Comparison of ENCODE assay signal across 14 cellular contexts in genomic region chr10:84176836-84177474, GRCh38. TPM values are rescaled to one million over a fixed set of nuclear protein-coding genes. Genes with fewer than 3 reads are reported as not detected.
A peak's percentile ranks its signal among the peaks of the same experiment; 100 is the strongest.
DNase-seq lines count a peak whose midpoint lies in the region; ATAC-seq and TF ChIP-seq lines count a peak whose summit lies in the region.
"Had no signal": no experiment of that assay in that cellular context is flagged by ENCODE, and none has a peak within 500 bp of the region (broad histone marks: within the 10 kb centered on the region; RNA-seq: fewer than 3 reads in every experiment).

No MANE protein-coding gene starts in this region.

- peaks cover 5% of the 10 kb centered on the region; the same call in 1 of the 2 replicates for H3F3A ChIP-seq in DOHH2 (ENCODE audit: control insufficient read depth, insufficient read depth)

- peak; percentile 12 for ATAC-seq in activated naive CD8-positive, alpha-beta T cell treated with anti-CD3 and anti-CD28 coated beads, Interleukin-2, amount 10 ng/mL, durations not matched to agents 7 days and 5 days (ENCODE audit: low read depth)
- ATAC-seq in naive thymus-derived CD8-positive, alpha-beta T cell = no peak
- ATAC-seq in HG03097 (IDR thresholded peaks at IDR 0.05; ENCODE audit: low FRiP score, unreplicated experiment) = no peak
- ATAC-seq in stimulated activated naive B cell treated with anti-CD40 and anti-IgM and Interleukin-4, amounts not matched to agents 10 μg/mL and 1 μg/mL and 100 μg/mL, for 72 hours (replicated peaks) = no peak

- DNase-seq in activated naive CD8-positive, alpha-beta T cell treated with anti-CD3 and anti-CD28 coated beads, Interleukin-2, amount 10 ng/mL, durations not matched to agents 7 days and 5 days = no peak
- no peak for DNase-seq in naive thymus-derived CD8-positive, alpha-beta T cell
- no peak for DNase-seq in AG08395 (ENCODE audit: low spot score)
- no peak for DNase-seq in stimulated activated naive B cell treated with anti-CD40 and anti-IgM and Interleukin-4, amounts not matched to agents 10 μg/mL and 1 μg/mL and 100 μg/mL, for 72 hours
- no peak for DNase-seq in activated CD4-positive, CD25-positive, alpha-beta regulatory T cell (lab: John Stamatoyannopoulos, UW)
- DNase-seq: activated CD4-positive, CD25-positive, alpha-beta regulatory T cell treated with anti-CD3 and anti-CD28 coated beads, Interleukin-2, amount 50 U/mL, for 72 hours; SW 1271 had no signal

- H3K4me3 ChIP-seq in BLaER1 = no peak overlapping the region
- H3K4me3 ChIP-seq in DOHH2 (ENCODE audit: low read length) = no peak overlapping the region
- H3K4me3 ChIP-seq: cardiac muscle cell had no signal

- peak overlapping the region; percentile 75 for H3K27ac Mint-ChIP-seq in activated naive CD8-positive, alpha-beta T cell treated with anti-CD3 and anti-CD28 coated beads, Interleukin-2, amount 10 ng/mL, durations not matched to agents 7 days and 5 days
- H3K27ac Mint-ChIP-seq in naive thymus-derived CD8-positive, alpha-beta T cell = peak overlapping the region in 6 of 10 donors; percentile 82 to 93 (median 90)
- no peak overlapping the region for H3K27ac Mint-ChIP-seq in stimulated activated naive B cell treated with anti-CD40 and anti-IgM and Interleukin-4, amounts not matched to agents 10 μg/mL and 1 μg/mL and 100 μg/mL, for 72 hours

- H3K27me3 Mint-ChIP-seq in activated naive CD8-positive, alpha-beta T cell treated with anti-CD3 and anti-CD28 coated beads, Interleukin-2, amount 10 ng/mL, durations not matched to agents 7 days and 5 days = no peaks in the 10 kb centered on the region
- H3K27me3 Mint-ChIP-seq in naive thymus-derived CD8-positive, alpha-beta T cell = no peaks in the 10 kb centered on the region
- H3K27me3 Mint-ChIP-seq in stimulated activated naive B cell treated with anti-CD40 and anti-IgM and Interleukin-4, amounts not matched to agents 10 μg/mL and 1 μg/mL and 100 μg/mL, for 72 hours = no peaks in the 10 kb centered on the region

- H3K36me3 ChIP-seq in BLaER1 (no peaks in the 10 kb centered on the region), DOHH2 (ENCODE audit: control insufficient read depth, low read length) (no peaks in the 10 kb centered on the region)
- H3K36me3 ChIP-seq: cardiac muscle cell had no signal

- H3K9me3 Mint-ChIP-seq in activated naive CD8-positive, alpha-beta T cell treated with anti-CD3 and anti-CD28 coated beads, Interleukin-2, amount 10 ng/mL, durations not matched to agents 7 days and 5 days = no peaks in the 10 kb centered on the region
- no peaks in the 10 kb centered on the region for H3K9me3 Mint-ChIP-seq in naive thymus-derived CD8-positive, alpha-beta T cell
- H3K9me3 Mint-ChIP-seq in stimulated activated naive B cell treated with anti-CD40 and anti-IgM and Interleukin-4, amounts not matched to agents 10 μg/mL and 1 μg/mL and 100 μg/mL, for 72 hours = no peaks in the 10 kb centered on the region

- TF ChIP-seq CTCF in DOHH2 (IDR thresholded peaks at IDR 0.05; ENCODE audit: low read depth, low read length, poor library complexity, severe bottlenecking) = no peak

- H3K4me3 Mint-ChIP-seq in activated naive CD8-positive, alpha-beta T cell treated with anti-CD3 and anti-CD28 coated beads, Interleukin-2, amount 10 ng/mL, durations not matched to agents 7 days and 5 days = no peak overlapping the region
- H3K4me3 Mint-ChIP-seq in naive thymus-derived CD8-positive, alpha-beta T cell = peak overlapping the region in 7 of 10 donors; percentile 33 to 81 (median 57)
- no peak overlapping the region for H3K4me3 Mint-ChIP-seq in stimulated activated naive B cell treated with anti-CD40 and anti-IgM and Interleukin-4, amounts not matched to agents 10 μg/mL and 1 μg/mL and 100 μg/mL, for 72 hours

- H3K79me2 ChIP-seq in DOHH2 (ENCODE audit: control insufficient read depth, low read length) = no peaks in the 10 kb centered on the region

- peaks cover 35% of the 10 kb centered on the region for H3K4me1 ChIP-seq in BLaER1
- peaks cover 49% of the 10 kb centered on the region for H3K4me1 ChIP-seq in DOHH2 (ENCODE audit: control insufficient read depth, low read length)

- peaks cover 14% of the 10 kb centered on the region for H3K9me3 ChIP-seq in BLaER1
- no peaks in the 10 kb centered on the region for H3K9me3 ChIP-seq in DOHH2 (ENCODE audit: control insufficient read depth, insufficient read depth, low read length)

- peaks cover 4% of the 10 kb centered on the region for H3K4me1 Mint-ChIP-seq in activated naive CD8-positive, alpha-beta T cell treated with anti-CD3 and anti-CD28 coated beads, Interleukin-2, amount 10 ng/mL, durations not matched to agents 7 days and 5 days
- H3K4me1 Mint-ChIP-seq in naive thymus-derived CD8-positive, alpha-beta T cell = peaks cover 0 to 10% (median 3%) of the 10 kb centered on the region in 4 donors
- H3K4me1 Mint-ChIP-seq in stimulated activated naive B cell treated with anti-CD40 and anti-IgM and Interleukin-4, amounts not matched to agents 10 μg/mL and 1 μg/mL and 100 μg/mL, for 72 hours = peaks cover 18 to 19% of the 10 kb centered on the region in 2 donors

- peak overlapping the region; percentile 59 for H3K4me2 ChIP-seq in BLaER1
- H3K4me2 ChIP-seq in DOHH2 (ENCODE audit: low read length) = peak overlapping the region; percentile 87; the same call in 1 of the 2 replicates

- no peak overlapping the region for H3K9ac ChIP-seq in BLaER1

- POLR2A ChIA-PET in activated naive CD8-positive, alpha-beta T cell treated with anti-CD3 and anti-CD28 coated beads, Interleukin-2, amount 10 ng/mL, durations not matched to agents 7 days and 5 days (lab: Charles Lee) = interaction anchor here (0.9 to 1.9 kb wide), 6 partner anchors 16 to 38 kb away, joined by 3 to 10 read pairs (median 4); partner anchors contain the start of gene GHITM
- POLR2A ChIA-PET in naive thymus-derived CD8-positive, alpha-beta T cell (lab: Charles Lee) = interaction anchor here (1.0 to 1.4 kb wide), 5 partner anchors 9 to 38 kb away, joined by 3 to 5 read pairs (median 5); partner anchors contain the start of gene GHITM

- H3K36me3 Mint-ChIP-seq in activated naive CD8-positive, alpha-beta T cell treated with anti-CD3 and anti-CD28 coated beads, Interleukin-2, amount 10 ng/mL, durations not matched to agents 7 days and 5 days = no peaks in the 10 kb centered on the region
- no peaks in the 10 kb centered on the region for H3K36me3 Mint-ChIP-seq in naive thymus-derived CD8-positive, alpha-beta T cell
- no peaks in the 10 kb centered on the region for H3K36me3 Mint-ChIP-seq in stimulated activated naive B cell treated with anti-CD40 and anti-IgM and Interleukin-4, amounts not matched to agents 10 μg/mL and 1 μg/mL and 100 μg/mL, for 72 hours

- H3K9me2 ChIP-seq in DOHH2 (replicated peaks; ENCODE audit: control insufficient read depth, low read length) = no peaks in the 10 kb centered on the region

- H4K20me1 ChIP-seq in BLaER1 = no peaks in the 10 kb centered on the region
- no peaks in the 10 kb centered on the region for H4K20me1 ChIP-seq in DOHH2 (ENCODE audit: control insufficient read depth, insufficient read depth, low read depth, low read length)

- no peaks in the 10 kb centered on the region for H3K27me3 ChIP-seq in BLaER1
- no peaks in the 10 kb centered on the region for H3K27me3 ChIP-seq in DOHH2 (ENCODE audit: control insufficient read depth, low read length)
- H3K27me3 ChIP-seq: cardiac muscle cell had no signal

- H3K27ac ChIP-seq in BLaER1 (peak overlapping the region; percentile 57), DOHH2 (ENCODE audit: low read depth, low read length) (no peak overlapping the region)
- H3K27ac ChIP-seq: cardiac muscle cell had no signal

RNA-seq across cellular contexts. Expression of gene GPR15LG, which starts 3.4 kb away (rescaled TPM):
- not detected for total RNA-seq in activated naive CD8-positive, alpha-beta T cell treated with anti-CD3 and anti-CD28 coated beads, Interleukin-2, amount 10 ng/mL, durations not matched to agents 7 days and 5 days
- total RNA-seq in naive thymus-derived CD8-positive, alpha-beta T cell = not detected
- not detected for polyA plus RNA-seq in naive thymus-derived CD8-positive, alpha-beta T cell
- total RNA-seq: cardiac muscle cell, glomerular endothelial cell, NCI-H460, pulmonary artery endothelial cell had no signal
- polyA plus RNA-seq: cardiac muscle cell had no signal

RNA-seq across cellular contexts. Expression of gene CDHR1, which starts 17.4 kb away (rescaled TPM):
- total RNA-seq in activated naive CD8-positive, alpha-beta T cell treated with anti-CD3 and anti-CD28 coated beads, Interleukin-2, amount 10 ng/mL, durations not matched to agents 7 days and 5 days = 1 to 10 TPM; 1.7 to 3.5 TPM
- total RNA-seq in naive thymus-derived CD8-positive, alpha-beta T cell = under 1 TPM; 0.29 to 0.80 TPM
- under 1 TPM; 0.16 to 0.43 (median 0.24) TPM for polyA plus RNA-seq in naive thymus-derived CD8-positive, alpha-beta T cell
- total RNA-seq: pulmonary artery endothelial cell had no signal

RNA-seq across cellular contexts. Expression of gene GHITM, which starts 37.6 kb away (rescaled TPM):
- 100 to 1,000 TPM in 1 of 2 experiments, 10 to 100 TPM in 1; 100.0 to 103 TPM for total RNA-seq in activated naive CD8-positive, alpha-beta T cell treated with anti-CD3 and anti-CD28 coated beads, Interleukin-2, amount 10 ng/mL, durations not matched to agents 7 days and 5 days
- 10 to 100 TPM; 90.3 to 92.5 TPM for total RNA-seq in naive thymus-derived CD8-positive, alpha-beta T cell
- polyA plus RNA-seq in naive thymus-derived CD8-positive, alpha-beta T cell = 100 to 1,000 TPM; 270 to 338 (median 281) TPM

RNA-seq across cellular contexts. Expression of gene LRIT2, which starts 48.4 kb away (rescaled TPM):
- total RNA-seq in activated naive CD8-positive, alpha-beta T cell treated with anti-CD3 and anti-CD28 coated beads, Interleukin-2, amount 10 ng/mL, durations not matched to agents 7 days and 5 days = not detected
- total RNA-seq in naive thymus-derived CD8-positive, alpha-beta T cell = not detected
- not detected for polyA plus RNA-seq in naive thymus-derived CD8-positive, alpha-beta T cell
- total RNA-seq: cardiac muscle cell, glomerular endothelial cell, NCI-H460, pulmonary artery endothelial cell had no signal
- polyA plus RNA-seq: cardiac muscle cell had no signal

Comparison
In these comparisons a context has a peak if more than half of its experiments do, and no peak if none do; other contexts are left out.
1. H3K4me3 Mint-ChIP-seq: peak in naive thymus-derived CD8-positive, alpha-beta T cell (7 of 10); none in activated naive CD8-positive, alpha-beta T cell treated with anti-CD3 and anti-CD28 coated beads, Interleukin-2, amount 10 ng/mL, durations not matched to agents 7 days and 5 days (single experiment) and stimulated activated naive B cell treated with anti-CD40 and anti-IgM and Interleukin-4, amounts not matched to agents 10 μg/mL and 1 μg/mL and 100 μg/mL, for 72 hours (0 of 2).